1 cellular context compared by ENCODE assay signal in genomic region chr15:64146885-64147681, GRCh38.
TF ChIP-seq lines count a peak whose summit lies in the region.

No MANE protein-coding gene starts in this region.

TF ChIP-seq in HepG2, 621 proteins besides CTCF, POLR2A, EP300 and RAD21 (continued from another document and continues in another):
- TF ChIP-seq THAP7 (CRISPR knock-in tag; IDR thresholded peaks at IDR 0.05) (0 out of 2 replicates have a peak, but pooled peaks have one; percentile 35), SIN3B (IDR thresholded peaks at IDR 0.05; ENCODE audit: low read length) (no peak), RFX1 (IDR thresholded peaks at IDR 0.05) (no peak), ZNF546 (CRISPR knock-in tag; conservative IDR thresholded peaks at IDR 0.05) (no peak), ETS1 (CRISPR knock-in tag; IDR thresholded peaks at IDR 0.05) (no peak), ZNF556 (CRISPR knock-in tag; IDR thresholded peaks at IDR 0.05; ENCODE audit: borderline replicate concordance) (no peak), MTERF4 (CRISPR knock-in tag; IDR thresholded peaks at IDR 0.05) (no peak), ZNF749 (CRISPR knock-in tag; IDR thresholded peaks at IDR 0.05; ENCODE audit: borderline replicate concordance) (0 out of 2 replicates have a peak, but pooled peaks have one; percentile 26), HNRNPUL1 (IDR thresholded peaks at IDR 0.05; ENCODE audit: low read depth, low read length) (no peak), ZBTB26 (CRISPR knock-in tag; IDR thresholded peaks at IDR 0.05; ENCODE audit: borderline replicate concordance) (no peak), IKZF1 (IDR thresholded peaks at IDR 0.05) (no peak), ZNF318 (CRISPR knock-in tag; IDR thresholded peaks at IDR 0.05) (no peak), ZNF441 (CRISPR knock-in tag; IDR thresholded peaks at IDR 0.05; ENCODE audit: borderline replicate concordance) (no peak), ZNF101 (CRISPR knock-in tag; IDR thresholded peaks at IDR 0.05; ENCODE audit: borderline replicate concordance, low read depth) (no peak), ASH2L (IDR thresholded peaks at IDR 0.05; ENCODE audit: insufficient read length, low read depth, low read length) (peak; percentile 18), ZBTB4 (CRISPR knock-in tag; IDR thresholded peaks at IDR 0.05; ENCODE audit: borderline replicate concordance) (peak; percentile 73; the same call in 1 of the 2 replicates), ZNF180 (CRISPR knock-in tag; IDR thresholded peaks at IDR 0.05; ENCODE audit: borderline replicate concordance, low read depth) (no peak), ZNF251 (CRISPR knock-in tag; IDR thresholded peaks at IDR 0.05) (no peak), NONO (IDR thresholded peaks at IDR 0.05) (no peak), NONO (CRISPR knock-in tag; conservative IDR thresholded peaks at IDR 0.05) (no peak), ZNF703 (CRISPR knock-in tag; IDR thresholded peaks at IDR 0.05; ENCODE audit: borderline replicate concordance) (no peak), JUN (CRISPR knock-in tag; IDR thresholded peaks at IDR 0.05) (0 out of 2 replicates have a peak, but pooled peaks have one; percentile 44), REXO4 (CRISPR knock-in tag; IDR thresholded peaks at IDR 0.05; ENCODE audit: borderline replicate concordance) (no peak), ZNF777 (CRISPR knock-in tag; IDR thresholded peaks at IDR 0.05) (no peak), ZNF329 (CRISPR knock-in tag; IDR thresholded peaks at IDR 0.05; ENCODE audit: low read depth) (no peak), CEBPB (IDR thresholded peaks at IDR 0.05; ENCODE audit: borderline replicate concordance, low read depth, low read length) (no peak), SP140L (CRISPR knock-in tag; IDR thresholded peaks at IDR 0.05; ENCODE audit: borderline replicate concordance) (no peak), PBX2 (CRISPR knock-in tag; IDR thresholded peaks at IDR 0.05) (no peak), ZNF747 (CRISPR knock-in tag; IDR thresholded peaks at IDR 0.05; ENCODE audit: borderline replicate concordance) (no peak), MEIS2 (CRISPR knock-in tag; IDR thresholded peaks at IDR 0.05) (no peak), NR2F1 (CRISPR knock-in tag; IDR thresholded peaks at IDR 0.05) (no peak), PLRG1 (conservative IDR thresholded peaks at IDR 0.05) (no peak), AGO1 (IDR thresholded peaks at IDR 0.05; ENCODE audit: low read depth, low read length, poor library complexity, severe bottlenecking) (no peak), TCF7L2 (IDR thresholded peaks at IDR 0.05; ENCODE audit: low read depth, low read length) (no peak), ZBTB8A (CRISPR knock-in tag; IDR thresholded peaks at IDR 0.05; ENCODE audit: borderline replicate concordance, low read depth) (peak; percentile 66; the same call in 1 of the 2 replicates), ZNF292 (CRISPR knock-in tag; IDR thresholded peaks at IDR 0.05; ENCODE audit: borderline replicate concordance, low read depth) (0 out of 2 replicates have a peak, but pooled peaks have one; percentile 18), PHB2 (IDR thresholded peaks at IDR 0.05; ENCODE audit: partially characterized antibody) (no peak), ZNF18 (CRISPR knock-in tag; IDR thresholded peaks at IDR 0.05; ENCODE audit: insufficient replicate concordance) (no peak), ZSCAN12 (CRISPR knock-in tag; IDR thresholded peaks at IDR 0.05) (no peak), ZNF12 (CRISPR knock-in tag; IDR thresholded peaks at IDR 0.05) (peak; percentile 81), ELF3 (CRISPR knock-in tag; IDR thresholded peaks at IDR 0.05) (no peak), ZNF543 (CRISPR knock-in tag; IDR thresholded peaks at IDR 0.05) (peak; percentile 61; the same call in 1 of the 2 replicates), STAG1 (CRISPR knock-in tag; IDR thresholded peaks at IDR 0.05) (no peak), ZNF7 (CRISPR knock-in tag; IDR thresholded peaks at IDR 0.05) (no peak)
